ENCODE assay signal across 17 cellular contexts in genomic region chr12:6238875-6239274, GRCh38.
"Had no signal": no experiment of that assay in that cellular context is flagged by ENCODE, and none has a peak within 500 bp of the region (broad histone marks: within the 10 kb centered on the region; RNA-seq: fewer than 3 reads in every experiment).

No MANE protein-coding gene starts in this region.

- H3K27ac ChIP-seq: Peyer's patch had no signal

- DNase-seq: activated CD4-positive, alpha-beta T cell treated with anti-CD3 and anti-CD28 coated beads for 4 hours; activated CD4-positive, alpha-beta T cell treated with anti-CD3 and anti-CD28 coated beads, Interleukin-2, amount 50 U/mL, for 4 hours; activated CD8-positive, alpha-beta memory T cell treated with anti-CD3 and anti-CD28 coated beads, Interleukin-2, amount 50 U/mL, for 48 hours; activated CD8-positive, alpha-beta T cell treated with anti-CD3 and anti-CD28 coated beads, Interleukin-2, amount 10 ng/mL, durations not matched to agents 7 days and 5 days; activated effector memory CD4-positive, alpha-beta T cell treated with Interleukin-2 at 50 U/mL for 16 hours; activated naive CD4-positive, alpha-beta T cell; activated T-cell treated with anti-CD3 and anti-CD28 coated beads, Interleukin-2, amount 50 U/mL, for 1 hour; KG1; NCI-H1048; NCI-H146; NCI-H187 treated with DMSO at 0.1 percent for 48 hours; NCI-H2081 treated with DMSO at 0.1 percent for 48 hours; NCI-H446; NCI-H524; Peyer's patch; SHP77 treated with DMSO at 0.1 percent for 48 hours; T1000 had no signal

- H3K9me3 ChIP-seq: Peyer's patch had no signal

- H3K4me3 ChIP-seq: Peyer's patch had no signal

- ATAC-seq: activated CD8-positive, alpha-beta T cell treated with anti-CD3 and anti-CD28 coated beads, Interleukin-2, amount 10 ng/mL, durations not matched to agents 7 days and 5 days had no signal

- H3K27me3 ChIP-seq: Peyer's patch had no signal
